Comparison of ENCODE assay signal across 9 cellular contexts in the genomic region with DNA sequence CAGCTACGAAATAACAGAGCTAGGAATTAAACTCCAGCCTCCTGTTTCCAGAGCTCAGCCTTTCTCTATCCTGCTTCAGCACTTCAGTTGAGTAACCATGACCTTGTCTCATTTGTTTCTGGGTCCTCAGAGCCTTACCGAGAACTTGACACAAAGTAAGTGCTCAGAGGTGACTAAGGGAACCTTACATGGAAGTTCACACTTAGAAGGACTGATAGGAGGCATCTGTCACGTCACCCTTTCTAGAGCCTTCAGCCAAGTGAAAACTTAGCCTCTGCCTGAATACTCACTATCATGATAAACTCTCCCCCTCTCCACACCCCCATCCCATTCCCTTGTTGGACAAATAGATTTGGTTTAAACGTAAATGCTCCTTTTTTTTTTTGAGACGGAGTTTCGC. TPM values are rescaled to one million over a fixed set of nuclear protein-coding genes. Genes with fewer than 3 reads are reported as not detected.
DNase-seq lines count a peak whose midpoint lies in the region; ATAC-seq and TF ChIP-seq lines count a peak whose summit lies in the region.
"Had no signal": no experiment of that assay in that cellular context is flagged by ENCODE, and none has a peak within 500 bp of the region (broad histone marks: within the 10 kb centered on the region; RNA-seq: fewer than 3 reads in every experiment).

No MANE protein-coding gene starts in this region.

- H3K9me3 Mint-ChIP-seq in memory B cell = peaks cover 2% of the 10 kb centered on the region

- in situ Hi-C loops in mammary epithelial cell (cut with MboI; ENCODE audit: low sequenced_read_pairs in 2 of 2) = loop anchor here in 1 of 2 donors (25.0 kb wide), 1 partner anchor 359 kb away; the partner anchor contains the start of gene E2F2

- no peaks in the 10 kb centered on the region for H3K36me3 Mint-ChIP-seq in memory B cell

- intact Hi-C loops in OCI-LY7 (cut with micrococcal nuclease; ENCODE audit: unreplicated experiment) = no loop called here
- intact Hi-C loops in mammary epithelial cell (cut with micrococcal nuclease) = no loop called here

- H3K9ac ChIP-seq in mammary epithelial cell (ENCODE audit: insufficient read depth, low read length) = peak overlapping the region; percentile 63

- H3K36me3 ChIP-seq in OCI-LY7 (ENCODE audit: insufficient read depth, low read length) (no peaks in the 10 kb centered on the region), mammary epithelial cell (ENCODE audit: insufficient read depth, low read length) (no peaks in the 10 kb centered on the region)

- no peaks in the 10 kb centered on the region for H3K27me3 Mint-ChIP-seq in memory B cell

- peak overlapping the region; percentile 82 for H3K4me3 Mint-ChIP-seq in memory B cell

- H3K9me3 ChIP-seq in OCI-LY7 (ENCODE audit: low read length) (no peaks in the 10 kb centered on the region), mammary epithelial cell (replicated peaks; ENCODE audit: insufficient read depth, low read length) (no peaks in the 10 kb centered on the region)

- no TSS peak for BruUV-seq in OCI-LY7 (replicated peaks; lab: Mats Ljungman, UMichigan)
- BruUV-seq in mammary epithelial cell (replicated peaks; lab: Mats Ljungman, UMichigan) = no TSS peak

- WGBS in mammary epithelial cell (ENCODE audit: low coverage, missing lambda C conversion rate) = 98% methylated on average over 6 of the region's 6 CpGs

- H3K4me3 ChIP-seq in OCI-LY7 (ENCODE audit: low read depth, low read length, poor library complexity, severe bottlenecking) (peak overlapping the region; percentile 62), mammary epithelial cell (replicated peaks in 1 of 3; ENCODE audit: insufficient read depth in 1 of 3, low read depth in 2 of 3, low read length in 3 of 3) (no peak overlapping the region)

- H3K27me3 ChIP-seq in mammary epithelial cell (ENCODE audit: insufficient read depth, low read length) = no peaks in the 10 kb centered on the region

- H3K27ac ChIP-seq in OCI-LY7 (ENCODE audit: low read depth, low read length, poor library complexity, severe bottlenecking) (peak overlapping the region; percentile 54), mammary epithelial cell (ENCODE audit: insufficient read depth, low read depth, low read length) (no peak overlapping the region)

- H3K4me1 ChIP-seq in OCI-LY7 (ENCODE audit: insufficient read depth, low read length, poor library complexity, severe bottlenecking) (peaks cover 47% of the 10 kb centered on the region), mammary epithelial cell (ENCODE audit: insufficient read depth, low read length) (peaks cover 12% of the 10 kb centered on the region)

- peaks cover 27% of the 10 kb centered on the region for H3K4me1 Mint-ChIP-seq in memory B cell

- dilution Hi-C loops in mammary epithelial cell (cut with HindIII; ENCODE audit: low sequenced_read_pairs) = no loop called here

- no peaks in the 10 kb centered on the region for H3K79me2 ChIP-seq in OCI-LY7 (ENCODE audit: insufficient read depth, low read depth, low read length)
- no peaks in the 10 kb centered on the region for H3K79me2 ChIP-seq in mammary epithelial cell (ENCODE audit: insufficient read depth, low read length)

- CTCF ChIA-PET in OCI-LY7 (lab: Charles Lee; ENCODE audit: unreplicated experiment) = interaction anchor here (1.3 kb wide), 1 partner anchor 79 kb away, joined by 3 read pairs; no protein-coding TSS in a partner anchor
- CTCF ChIA-PET in mammary epithelial cell (lab: Charles Lee; ENCODE audit: low non-redundant PET) = no interaction called here

- no peak overlapping the region for H3K27ac Mint-ChIP-seq in memory B cell
- H3K27ac Mint-ChIP-seq: activated T-helper 2 cell treated with anti-CD3 and anti-CD28 coated beads, Interferon-gamma antibody, Interleukin-2, Interleukin-4, amounts not matched to agents 10 μg/mL and 5 μg/mL and 100 μg/mL, durations not matched to agents 14 hours and 24 hours and 36 hours had no signal

- H3K9me2 ChIP-seq in OCI-LY7 (ENCODE audit: insufficient read depth, low read length) = no peaks in the 10 kb centered on the region

- POLR2A ChIA-PET in OCI-LY7 (lab: Charles Lee) = interaction anchor here (0.6 to 1.3 kb wide), 4 partner anchors 9 to 678 kb away, joined by 4 to 7 read pairs (median 4); partner anchors contain the start of gene LUZP1

- ATAC-seq in memory B cell (ENCODE audit: low read depth) = no peak

- TF ChIP-seq CTCF in OCI-LY7 (conservative IDR thresholded peaks at IDR 0.05; ENCODE audit: low read length) = no peak
- no peak for TF ChIP-seq CTCF in mammary epithelial cell (conservative IDR thresholded peaks at IDR 0.05 in 1 of 2, IDR thresholded peaks at IDR 0.05 in 1 of 2; ENCODE audit: extremely low read depth in 1 of 2, insufficient read depth in 1 of 2, low read depth in 1 of 2, low read length in 2 of 2)

- DNase-seq in OCI-LY7 (ENCODE audit: low spot score) = no peak
- no peak for DNase-seq in mammary epithelial cell
- DNase-seq in memory B cell (ENCODE audit: low spot score in 2 of 2) = no peak
- peak; percentile 29 for DNase-seq in superior temporal gyrus (ENCODE audit: extremely low spot score)
- no peak for DNase-seq in NCI-H146 (lab: John Stamatoyannopoulos, UW)
- no peak for DNase-seq in NCI-H2107 (lab: John Stamatoyannopoulos, UW)
- DNase-seq in NCI-H774 (lab: John Stamatoyannopoulos, UW) = no peak
- DNase-seq: NCI-H1694 had no signal

- H2AFZ ChIP-seq in OCI-LY7 (ENCODE audit: low read length) = peak overlapping the region; percentile 88
- no peak overlapping the region for H2AFZ ChIP-seq in mammary epithelial cell (ENCODE audit: low read depth, low read length)

- H3K4me2 ChIP-seq in OCI-LY7 (ENCODE audit: low read length) = peak overlapping the region; percentile 76
- peak overlapping the region; percentile 99 for H3K4me2 ChIP-seq in mammary epithelial cell (ENCODE audit: insufficient read depth, low read depth, low read length)

- no peaks in the 10 kb centered on the region for H4K20me1 ChIP-seq in OCI-LY7 (ENCODE audit: insufficient read depth, low read length)
- no peaks in the 10 kb centered on the region for H4K20me1 ChIP-seq in mammary epithelial cell (ENCODE audit: insufficient read depth, low read length)

RNA-seq across cellular contexts. Expression of gene LUZP1, which starts 9.8 kb away (rescaled TPM):
- 7.6 and 8.5 TPM in 2 replicates for total RNA-seq in OCI-LY7 (2014; rRNA removed; shearing (Covaris generic))
- total RNA-seq in OCI-LY7 (2022) (10.3 and 13.6 TPM in 2 replicates), mammary epithelial cell (10 to 100 TPM; 55.2 to 83.2 TPM)
- polyA plus RNA-seq in mammary epithelial cell = 30.1 TPM
- 80.3 TPM for polyA minus RNA-seq in mammary epithelial cell

RNA-seq across cellular contexts. Expression of gene HTR1D, which starts 38.9 kb away (rescaled TPM):
- not detected in 2 replicates for total RNA-seq in OCI-LY7 (2014; rRNA removed; shearing (Covaris generic))
- total RNA-seq in OCI-LY7 (2022) (not detected in 2 replicates), mammary epithelial cell (under 1 TPM; 0.33 to 0.47 TPM)
- polyA plus RNA-seq in mammary epithelial cell = 0.45 TPM
- 1.2 TPM for polyA minus RNA-seq in mammary epithelial cell
- total RNA-seq: activated T-helper 2 cell treated with anti-CD3 and anti-CD28 coated beads, Interferon-gamma antibody, Interleukin-2, Interleukin-4, amounts not matched to agents 10 μg/mL and 5 μg/mL and 100 μg/mL, durations not matched to agents 14 hours and 24 hours and 36 hours had no signal
